Comparison of ENCODE assay signal across 22 cellular contexts in genomic region chr21:44397431-44398031, GRCh38. TPM values are rescaled to one million over a fixed set of nuclear protein-coding genes. Genes with fewer than 3 reads are reported as not detected.
A peak's percentile ranks its signal among the peaks of the same experiment; 100 is the strongest.
DNase-seq lines count a peak whose midpoint lies in the region; ATAC-seq, FAIRE-seq and TF ChIP-seq lines count a peak whose summit lies in the region.
"Had no signal": no experiment of that assay in that cellular context is flagged by ENCODE, and none has a peak within 500 bp of the region (broad histone marks: within the 10 kb centered on the region; RNA-seq: fewer than 3 reads in every experiment).

No MANE protein-coding gene starts in this region.

- intact Hi-C loops in K562 (cut with micrococcal nuclease) = no loop called here
- intact Hi-C loops in prostate gland (cut with DNase I) = no loop called here
- intact Hi-C loops in sigmoid colon (cut with DNase I) = no loop called here

- TF ChIP-seq POLR2A in K562 (conservative IDR thresholded peaks at IDR 0.05) = no peak
- TF ChIP-seq POLR2A in prostate gland (IDR thresholded peaks at IDR 0.05) = no peak
- no peak for TF ChIP-seq POLR2A in sigmoid colon (IDR thresholded peaks at IDR 0.05)

- H3K9me3 ChIP-seq in K562 (replicated peaks; ENCODE audit: control insufficient read depth, insufficient read depth, low read depth, low read length) = no peaks in the 10 kb centered on the region
- H3K9me3 ChIP-seq in prostate gland = no peaks in the 10 kb centered on the region
- peaks cover 0 to 3% (median 0%) of the 10 kb centered on the region in 4 donors for H3K9me3 ChIP-seq in sigmoid colon
- H3K9me3 ChIP-seq: A549, BLaER1, Peyer's patch, SJSA1 had no signal

- H3K36me3 Mint-ChIP-seq in activated T-cell treated with anti-CD3 and anti-CD28 coated beads, Interleukin-2, amount 50 U/mL, for 24 hours (ENCODE audit: low read depth) = peaks cover 39% of the 10 kb centered on the region
- H3K36me3 Mint-ChIP-seq: CD4-positive, alpha-beta memory T cell had no signal

- no peak overlapping the region for H2AFZ ChIP-seq in K562 (ENCODE audit: low read depth, low read length)

- no peaks in the 10 kb centered on the region for H3K9me3 Mint-ChIP-seq in activated T-cell treated with anti-CD3 and anti-CD28 coated beads, Interleukin-2, amount 50 U/mL, for 24 hours
- H3K9me3 Mint-ChIP-seq: CD4-positive, alpha-beta memory T cell had no signal

- peaks cover 0 to 3% of the 10 kb centered on the region in 2 experiments; a peak in 2 of 5 replicates for H3K4me1 ChIP-seq in K562 (replicated peaks in 1 of 2; ENCODE audit: control insufficient read depth in 2 of 2, insufficient read depth in 2 of 2, low read length in 2 of 2)
- H3K4me1 ChIP-seq in prostate gland (replicated peaks) = no peaks in the 10 kb centered on the region
- H3K4me1 ChIP-seq in sigmoid colon = no peaks in the 10 kb centered on the region
- H3K4me1 ChIP-seq: A549, Peyer's patch had no signal

- no peaks in the 10 kb centered on the region; the same call in 1 of the 2 replicates for H4K20me1 ChIP-seq in K562 (replicated peaks; ENCODE audit: control insufficient read depth, insufficient read depth, low read length)

- H3K79me2 ChIP-seq in K562 (ENCODE audit: control insufficient read depth, insufficient read depth, low read length) = no peaks in the 10 kb centered on the region

- no peak overlapping the region for H3K9ac ChIP-seq in K562 (ENCODE audit: insufficient read depth in 1 of 2, low read depth in 2 of 2, low read length in 2 of 2)
- H3K9ac ChIP-seq: BLaER1 had no signal

- H3K9me1 ChIP-seq in K562 (ENCODE audit: control insufficient read depth, insufficient read depth, low read length) = no peaks in the 10 kb centered on the region

- H3K36me3 ChIP-seq in K562 (ENCODE audit: control insufficient read depth, insufficient read depth, low read length) = no peaks in the 10 kb centered on the region
- no peaks in the 10 kb centered on the region for H3K36me3 ChIP-seq in prostate gland
- no peaks in the 10 kb centered on the region for H3K36me3 ChIP-seq in sigmoid colon
- H3K36me3 ChIP-seq: Peyer's patch, SJSA1 had no signal

- H3K27me3 ChIP-seq in K562 (ENCODE audit: control insufficient read depth in 2 of 2, insufficient read depth in 2 of 2, low read length in 2 of 2) = peaks cover 12 to 56% of the 10 kb centered on the region in 2 experiments; a peak in 3 of 5 replicates
- no peaks in the 10 kb centered on the region for H3K27me3 ChIP-seq in prostate gland (replicated peaks; ENCODE audit: insufficient read depth)
- H3K27me3 ChIP-seq in sigmoid colon = peaks cover 0 to 16% (median 7%) of the 10 kb centered on the region in 3 donors
- H3K27me3 ChIP-seq: BLaER1, Peyer's patch, SJSA1 had no signal

- WGBS in K562 (ENCODE audit: insufficient coverage, low coverage, missing lambda C conversion rate) = under 1% methylated on average over 22 of the region's 22 CpGs
- 84% methylated on average over 22 of the region's 22 CpGs for WGBS in prostate gland
- 87 to 88% methylated on average over 22 of the region's 22 CpGs for WGBS in sigmoid colon, 2 donors

- CTCF ChIA-PET in K562 (lab: Yijun Ruan, JAX; ENCODE audit: low intra/inter-chr PET ratio) = no interaction called here

- in situ Hi-C loops in K562 (cut with MboI) = no loop called here

- H3K4me3 Mint-ChIP-seq in activated T-cell treated with anti-CD3 and anti-CD28 coated beads, Interleukin-2, amount 50 U/mL, for 24 hours = no peak overlapping the region
- H3K4me3 Mint-ChIP-seq: CD4-positive, alpha-beta memory T cell had no signal

- no peak for TF ChIP-seq RAD21 in K562 (CRISPR knock-in tag; conservative IDR thresholded peaks at IDR 0.05 in 1 of 2, IDR thresholded peaks at IDR 0.05 in 1 of 2)

- POLR2A ChIA-PET in K562 (lab: Yijun Ruan, JAX) = interaction anchor here (1.1 kb wide), 1 partner anchor 183 kb away, joined by 3 read pairs; the partner anchor contains the start of gene KRTAP10-5

- no peak for TF ChIP-seq EP300 in K562 (IDR thresholded peaks at IDR 0.05; ENCODE audit: low read length)
- TF ChIP-seq EP300 in sigmoid colon (IDR thresholded peaks at IDR 0.05) = no peak

- H3K4me3 ChIP-seq in K562 (no peak overlapping the region), prostate gland (no peak overlapping the region), sigmoid colon (no peak overlapping the region)
- H3K4me3 ChIP-seq: A549, BLaER1, Peyer's patch, SJSA1 had no signal

- ATAC-seq in K562 = peak; percentile 61
- no peak for ATAC-seq in HG02938 (IDR thresholded peaks at IDR 0.05; ENCODE audit: unreplicated experiment)
- ATAC-seq: A549 had no signal

- TF ChIP-seq CTCF in K562 (IDR thresholded peaks at IDR 0.05 in 2 of 3, conservative IDR thresholded peaks at IDR 0.05 in 1 of 3; ENCODE audit: insufficient read depth in 2 of 3, low read depth in 1 of 3, low read length in 3 of 3) (no peak), prostate gland (IDR thresholded peaks at IDR 0.05) (no peak), sigmoid colon (IDR thresholded peaks at IDR 0.05) (no peak)

- no TSS peak for BruUV-seq in K562 (replicated peaks; lab: Mats Ljungman, UMichigan)

- no peaks in the 10 kb centered on the region for H3K27me3 Mint-ChIP-seq in activated T-cell treated with anti-CD3 and anti-CD28 coated beads, Interleukin-2, amount 50 U/mL, for 24 hours
- H3K27me3 Mint-ChIP-seq: CD4-positive, alpha-beta memory T cell had no signal

- H3K27ac ChIP-seq in K562 (ENCODE audit: extremely low read depth, low read depth, low read length) = no peak overlapping the region
- H3K27ac ChIP-seq in prostate gland = no peak overlapping the region
- H3K27ac ChIP-seq in sigmoid colon = no peak overlapping the region
- H3K27ac ChIP-seq: A549, BLaER1, Peyer's patch, SJSA1 had no signal

- H3K27ac Mint-ChIP-seq in activated T-cell treated with anti-CD3 and anti-CD28 coated beads, Interleukin-2, amount 50 U/mL, for 24 hours = no peak overlapping the region
- H3K27ac Mint-ChIP-seq: CD4-positive, alpha-beta memory T cell had no signal

- DNase-seq in activated T-cell treated with anti-CD3 and anti-CD28 coated beads, Interleukin-2, amount 50 U/mL, for 24 hours = peak; percentile 14
- DNase-seq in activated T-cell treated with anti-CD3 and anti-CD28 coated beads for 4 hours = no peak
- no peak for DNase-seq in K562 (ENCODE audit: extremely low read depth in 1 of 4, low spot score in 3 of 4)
- DNase-seq in mucosa of gallbladder (ENCODE audit: low spot score) = peak; percentile 9
- peak; percentile 14 for DNase-seq in ureter (ENCODE audit: low spot score)
- DNase-seq in prostate gland (ENCODE audit: low spot score) = no peak
- no peak for DNase-seq in sigmoid colon
- DNase-seq: Calu3; CD4-positive, alpha-beta memory T cell; DMS79 treated with DMSO at 0.1 percent for 48 hours; MM.1S; NCI-H1092; NCI-H2081; NCI-H446 treated with DMSO at 0.1 percent for 48 hours; NCI-H69; NK-92 treated with Interleukin-12 subunit alpha and Interleukin-12 subunit beta, amount 100 ng/mL, for 24 hours had no signal

- H3K4me1 Mint-ChIP-seq in activated T-cell treated with anti-CD3 and anti-CD28 coated beads, Interleukin-2, amount 50 U/mL, for 24 hours (ENCODE audit: low read depth) = no peaks in the 10 kb centered on the region

- no peak for FAIRE-seq in K562 (lab: Jason Lieb, UNC)
- FAIRE-seq: A549 had no signal

- no peak overlapping the region for H3K4me2 ChIP-seq in K562 (ENCODE audit: insufficient read depth, low read length)
- H3K4me2 ChIP-seq: A549, BLaER1 had no signal

RNA-seq across cellular contexts. Expression of gene TRPM2, which starts 44.1 kb away (rescaled TPM):
- total RNA-seq in K562 (2011; cell fraction: chromatin; rRNA removed; ENCODE audit: low replicate concordance) = 0.09 and 0.42 TPM in 2 replicates
- 0.13 and 0.17 TPM in 2 replicates for total RNA-seq in K562 (2011; cell fraction: nucleolus; rRNA removed)
- 0.29 and 0.38 TPM in 2 replicates for total RNA-seq in K562 (2011; cell fraction: nucleoplasm; rRNA removed)
- 1.5 and 2.1 TPM in 2 replicates for total RNA-seq in K562 (2014; rRNA removed)
- total RNA-seq in K562 (2014; rRNA removed; fragmentation: Illumina TruSeq; extraction: Trizol) = 0.29 and 0.33 TPM in 2 replicates
- 2.0 and 2.2 TPM in 2 replicates for total RNA-seq in K562 (2015; rRNA removed; fragmentation: Illumina TruSeq; extraction: Trizol)
- 1.9 and 2.1 TPM in 2 replicates for total RNA-seq in K562 (2021)
- polyA plus RNA-seq in K562 (2011; rRNA removed) = 0.34 and 0.36 TPM in 2 replicates
- 0.40 and 1.3 TPM in 2 replicates for polyA plus RNA-seq in K562 (2011; cell fraction: cytosol; rRNA removed)
- polyA plus RNA-seq in K562 (2011; cell fraction: nucleus; rRNA removed) = 0.45 and 0.75 TPM in 2 replicates
- polyA plus RNA-seq in K562 (2012) = 2.1 and 3.8 TPM in 2 replicates
- 0.98 and 1.7 TPM in 2 replicates for polyA plus RNA-seq in K562 (2014; fragmentation: Illumina TruSeq; extraction: Trizol)
- not detected for polyA plus RNA-seq in K562 (2014; fragmentation: Nextera tagmentation; extraction: Ambion mirVana)
- polyA plus RNA-seq in K562 (2014; rRNA removed) = 0.82 and 2.0 TPM in 2 replicates
- polyA minus RNA-seq in K562 (2011; rRNA and poly(A)+ RNA removed) = 0.11 and 0.36 TPM in 2 replicates
- polyA minus RNA-seq in K562 (2011; cell fraction: cytosol; rRNA and poly(A)+ RNA removed) = 0.64 and 1.7 TPM in 2 replicates
- 0.33 and 0.54 TPM in 2 replicates for polyA minus RNA-seq in K562 (2011; cell fraction: nucleus; rRNA and poly(A)+ RNA removed)
- total RNA-seq in mucosa of gallbladder = 13.8 TPM
- total RNA-seq in ureter = 10.0 TPM
- total RNA-seq in prostate gland = 1 to 10 TPM; 1.6 to 2.7 TPM
- 1 to 10 TPM; 1.6 to 3.9 (median 3.2) TPM for total RNA-seq in sigmoid colon
- polyA plus RNA-seq in sigmoid colon = 1 to 10 TPM; 2.4 to 4.9 (median 3.5) TPM
- total RNA-seq: Calu3, LHCN-M2 had no signal

RNA-seq across cellular contexts. Expression of gene LRRC3, which starts 57.8 kb away (rescaled TPM):
- total RNA-seq in K562 (2011; cell fraction: chromatin; rRNA removed; ENCODE audit: low replicate concordance) = 0.07 and 0.25 TPM in 2 replicates
- 0.17 and 0.26 TPM in 2 replicates for total RNA-seq in K562 (2011; cell fraction: nucleolus; rRNA removed)
- total RNA-seq in K562 (2011; cell fraction: nucleoplasm; rRNA removed) = 0.07 and 0.15 TPM in 2 replicates
- total RNA-seq in K562 (2014; rRNA removed) (not detected in 2 replicates), K562 (2014; rRNA removed; fragmentation: Illumina TruSeq; extraction: Trizol) (not detected in 2 replicates), K562 (2015; rRNA removed; fragmentation: Illumina TruSeq; extraction: Trizol) (not detected in 2 replicates), K562 (2021) (0.04 TPM in 2 replicates), mucosa of gallbladder (15.6 TPM), ureter (3.8 TPM), prostate gland (1 to 10 TPM; 1.6 to 7.1 TPM), sigmoid colon (1 to 10 TPM; 3.9 to 7.1 (median 5.4) TPM)
- polyA plus RNA-seq in K562 (2011; rRNA removed) (0.03 and 0.04 TPM in 2 replicates), K562 (2014; fragmentation: Illumina TruSeq; extraction: Trizol) (not detected in 2 replicates), K562 (2014; fragmentation: Nextera tagmentation; extraction: Ambion mirVana) (not detected), K562 (2014; rRNA removed) (0.03 TPM in 1 of 2 replicates, not detected in the other), sigmoid colon (1 to 10 TPM in 1 of 3 donors, under 1 TPM in 2; under 0.01 to 2.9 (median 0.46) TPM)
- polyA plus RNA-seq in K562 (2011; cell fraction: cytosol; rRNA removed) = 0.04 and 0.07 TPM in 2 replicates
- 0.03 and 0.04 TPM in 2 replicates for polyA plus RNA-seq in K562 (2011; cell fraction: nucleus; rRNA removed)
- polyA plus RNA-seq in K562 (2012) = 0.03 and 0.04 TPM in 2 replicates
- polyA minus RNA-seq in K562 (2011; rRNA and poly(A)+ RNA removed) = 0.07 TPM in 1 of 2 replicates, not detected in the other
- polyA minus RNA-seq in K562 (2011; cell fraction: cytosol; rRNA and poly(A)+ RNA removed) = not detected in 2 replicates
- polyA minus RNA-seq in K562 (2011; cell fraction: nucleus; rRNA and poly(A)+ RNA removed) = under 0.01 and 0.13 TPM in 2 replicates
- total RNA-seq: LHCN-M2 had no signal

RNA-seq across cellular contexts. Expression of gene CFAP410, which starts 58.3 kb away (rescaled TPM):
- 10.0 and 50.7 TPM in 2 replicates for total RNA-seq in K562 (2011; cell fraction: chromatin; rRNA removed; ENCODE audit: low replicate concordance)
- total RNA-seq in K562 (2011; cell fraction: nucleolus; rRNA removed) = 29.3 and 41.0 TPM in 2 replicates
- total RNA-seq in K562 (2011; cell fraction: nucleoplasm; rRNA removed) = 13.9 and 21.2 TPM in 2 replicates
- total RNA-seq in K562 (2014; rRNA removed) (12.6 and 17.3 TPM in 2 replicates), K562 (2014; rRNA removed; fragmentation: Illumina TruSeq; extraction: Trizol) (0.35 and 0.55 TPM in 2 replicates), K562 (2015; rRNA removed; fragmentation: Illumina TruSeq; extraction: Trizol) (2.6 and 2.7 TPM in 2 replicates), K562 (2021) (7.6 and 8.3 TPM in 2 replicates), mucosa of gallbladder (24.7 TPM), ureter (20.2 TPM), prostate gland (10 to 100 TPM; 62.5 to 71.3 TPM), sigmoid colon (10 to 100 TPM; 25.8 to 31.1 (median 27.6) TPM)
- polyA plus RNA-seq in K562 (2011; rRNA removed) (2.3 and 5.5 TPM in 2 replicates), K562 (2014; fragmentation: Illumina TruSeq; extraction: Trizol) (0.52 and 2.1 TPM in 2 replicates), K562 (2014; fragmentation: Nextera tagmentation; extraction: Ambion mirVana) (under 1 TPM; 0.07 to 0.18 TPM), K562 (2014; rRNA removed) (6.5 and 8.1 TPM in 2 replicates), sigmoid colon (10 to 100 TPM; 12.7 to 31.7 (median 28.2) TPM)
- 5.7 and 16.5 TPM in 2 replicates for polyA plus RNA-seq in K562 (2011; cell fraction: cytosol; rRNA removed)
- 37.7 and 66.6 TPM in 2 replicates for polyA plus RNA-seq in K562 (2011; cell fraction: nucleus; rRNA removed)
- 6.3 and 16.5 TPM in 2 replicates for polyA plus RNA-seq in K562 (2012)
- 0.57 and 0.91 TPM in 2 replicates for polyA minus RNA-seq in K562 (2011; rRNA and poly(A)+ RNA removed)
- polyA minus RNA-seq in K562 (2011; cell fraction: cytosol; rRNA and poly(A)+ RNA removed) = 2.2 and 2.5 TPM in 2 replicates
- polyA minus RNA-seq in K562 (2011; cell fraction: nucleus; rRNA and poly(A)+ RNA removed) = 9.4 and 10.2 TPM in 2 replicates

Comparison
In these comparisons a context has a peak if more than half of its experiments do, and no peak if none do; other contexts are left out.
1. DNase-seq: peak in activated T-cell treated with anti-CD3 and anti-CD28 coated beads, Interleukin-2, amount 50 U/mL, for 24 hours (single experiment), mucosa of gallbladder (single experiment) and ureter (single experiment); none in activated T-cell treated with anti-CD3 and anti-CD28 coated beads for 4 hours (single experiment), K562 (0 of 4), prostate gland (single experiment) and sigmoid colon (single experiment).